Comparison of ENCODE assay signal across 3 cellular contexts in the genomic region with DNA sequence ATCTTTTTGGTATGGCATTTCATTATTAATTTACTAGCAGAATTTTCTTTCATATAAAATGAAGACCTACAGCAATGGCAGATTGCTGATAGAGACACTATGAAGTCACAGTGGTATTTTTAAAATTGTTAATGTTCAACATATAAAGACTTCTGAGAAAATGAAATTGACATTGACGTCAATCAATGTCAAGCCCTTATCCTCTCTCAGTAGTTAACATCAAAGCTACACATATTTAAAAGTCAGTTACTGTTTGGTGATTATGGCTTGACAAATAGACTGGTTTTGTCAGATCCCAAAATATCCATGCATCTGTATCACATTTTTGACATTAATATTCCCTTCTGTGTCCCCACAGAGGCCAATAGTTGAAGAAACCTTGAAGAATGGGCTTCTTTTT.
"Had no signal": no experiment of that assay in that cellular context is flagged by ENCODE, and none has a peak within 500 bp of the region (broad histone marks: within the 10 kb centered on the region; RNA-seq: fewer than 3 reads in every experiment).

No MANE protein-coding gene starts in this region.

- H3K4me3 ChIP-seq: GM12878 had no signal

- DNase-seq: GDM1, GF-D8 had no signal
